In the genomic region with DNA sequence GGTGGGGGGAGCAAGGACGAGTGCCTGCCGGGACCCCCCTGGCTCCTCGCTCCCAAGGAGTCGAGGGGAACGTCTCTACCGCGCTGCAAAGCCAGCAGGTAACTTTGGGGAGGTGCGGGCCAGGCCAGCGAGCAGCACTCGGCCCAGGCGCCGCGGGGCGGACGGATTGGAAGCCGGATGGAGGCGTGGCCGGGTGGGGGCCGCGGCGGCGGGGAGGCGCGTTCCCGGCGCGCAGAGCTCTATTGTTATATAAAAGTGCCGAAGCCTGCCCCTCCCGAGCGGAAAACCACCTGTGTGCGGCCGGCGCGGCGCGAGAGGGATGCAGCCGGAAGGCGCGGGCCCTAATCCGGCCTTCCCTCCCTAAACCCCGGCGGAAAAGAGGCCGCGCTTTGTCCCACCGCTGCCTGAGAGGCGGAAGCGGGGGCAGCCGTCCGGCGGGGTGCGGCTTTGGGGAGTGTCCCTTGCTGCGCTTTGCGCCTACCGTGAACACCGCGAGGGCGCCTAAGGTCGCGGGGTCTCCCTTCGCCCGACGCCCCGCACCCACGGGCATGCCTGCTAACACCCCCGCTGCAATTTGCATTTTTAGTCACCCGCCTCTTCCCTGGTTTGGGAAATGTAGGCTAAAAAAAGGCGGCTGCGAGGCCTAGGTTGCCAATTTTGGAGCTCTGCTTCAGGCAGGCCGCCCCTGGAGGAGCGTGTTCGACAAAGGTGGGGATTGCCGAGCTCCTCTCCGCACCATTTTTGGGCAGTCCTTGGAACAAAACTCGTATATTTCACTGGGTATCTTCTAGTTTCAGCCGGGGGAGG, we compare ENCODE assay signal across 8 cellular contexts. TPM values are rescaled to one million over a fixed set of nuclear protein-coding genes. Genes with fewer than 3 reads are reported as not detected.
DNase-seq lines count a peak whose midpoint lies in the region; ATAC-seq and TF ChIP-seq lines count a peak whose summit lies in the region.

No MANE protein-coding gene starts in this region.

- H3K36me3 ChIP-seq in tibial nerve, result peaks cover 0 to 2% (median 0%) of the 10 kb centered on the region in 3 donors

- H3K27ac ChIP-seq in HL-60 (replicated peaks) (peak overlapping the region; percentile 93), tibial nerve (peak overlapping the region; percentile 94 to 98 (median 97))

- peaks cover 0 to 37% (median 11%) of the 10 kb centered on the region in 4 donors for H3K4me1 ChIP-seq in tibial nerve

- 1% methylated on average over 26 to 57 of the region's 75 CpGs for WGBS in tibial nerve, 2 donors

- peak; percentile 33 for ATAC-seq in GM18873 (IDR thresholded peaks at IDR 0.05; ENCODE audit: low FRiP score, unreplicated experiment)

- H3K4me3 ChIP-seq in HL-60 (replicated peaks; ENCODE audit: insufficient read depth, low read length) (peak overlapping the region; percentile 56), tibial nerve (peak overlapping the region; percentile 75 to 93 (median 87))

- TF ChIP-seq POLR2A in tibial nerve (IDR thresholded peaks at IDR 0.05), result peak in 1 of 2 donors; percentile 25

- TF ChIP-seq EP300 in tibial nerve (IDR thresholded peaks at IDR 0.05), result no peak

- no peaks in the 10 kb centered on the region for H3K27me3 ChIP-seq in HL-60 (ENCODE audit: insufficient read depth, poor library complexity, severe bottlenecking)
- no peaks in the 10 kb centered on the region for H3K27me3 ChIP-seq in tibial nerve

- DNase-seq in 8988T (peak; percentile 62), HL-60 (ENCODE audit: low read depth in 1 of 2, low spot score in 1 of 2) (peak in 1 of 2 experiments; percentile 67), RKO (ENCODE audit: low spot score) (peak; percentile 85), germinal center (ENCODE audit: low spot score) (peak; percentile 68), occipital lobe (lab: John Stamatoyannopoulos, UW) (peak; percentile 75), tibial nerve (ENCODE audit: low spot score in 2 of 2) (peak; percentile 39 to 40)
- peak; percentile 72 for DNase-seq in activated naive CD4-positive, alpha-beta T cell treated with Interleukin-2 at 50 U/mL for 16 hours

- TF ChIP-seq CTCF in HL-60 (IDR thresholded peaks at IDR 0.05; ENCODE audit: insufficient read depth, low read length) (no peak), tibial nerve (IDR thresholded peaks at IDR 0.05) (peak in 1 of 5 experiments; percentile 6)

- no peaks in the 10 kb centered on the region for H3K9me3 ChIP-seq in tibial nerve

RNA-seq across cellular contexts. Expression of a gene that starts 1.7 kb away (rescaled TPM):
- total RNA-seq in occipital lobe (34.5 TPM), tibial nerve (10 to 100 TPM; 66.5 to 85.2 (median 72.8) TPM)
